Comparison of ENCODE assay signal across 27 cellular contexts in the genomic region with DNA sequence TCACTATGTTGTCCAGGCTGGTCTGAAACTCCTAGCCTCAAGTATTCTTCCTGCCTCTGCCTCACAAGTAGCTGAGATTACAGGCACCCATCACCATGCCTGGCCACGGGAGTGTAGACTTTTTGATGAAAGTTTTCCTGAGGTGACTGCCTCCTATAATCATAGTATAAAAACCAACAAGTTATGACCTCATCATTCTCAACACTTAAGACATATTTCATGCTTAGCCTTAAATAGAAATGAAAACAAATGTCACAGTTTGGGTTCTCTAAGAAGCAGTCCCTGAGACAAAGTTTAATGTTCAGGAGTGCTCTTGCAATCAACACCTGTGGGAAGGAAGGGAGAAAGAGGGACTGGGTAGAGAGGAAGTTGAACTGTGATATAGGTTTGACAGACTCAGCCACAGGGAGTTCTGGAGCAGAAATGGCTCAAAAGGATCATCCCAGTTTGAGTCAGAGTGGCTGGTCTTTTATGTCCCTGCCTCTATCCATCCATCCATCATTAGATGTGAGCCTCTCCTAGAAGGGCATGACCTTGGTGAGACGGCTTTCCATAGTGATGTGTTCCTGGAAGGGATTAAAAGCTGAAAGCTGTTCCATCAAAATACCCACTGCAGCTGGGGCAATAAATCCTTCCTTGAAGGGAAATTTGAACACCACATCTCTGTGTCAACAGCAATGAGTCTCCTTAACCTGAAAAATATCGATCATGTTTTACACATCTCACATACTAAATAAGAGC.
"Had no signal": no experiment of that assay in that cellular context is flagged by ENCODE, and none has a peak within 500 bp of the region (broad histone marks: within the 10 kb centered on the region; RNA-seq: fewer than 3 reads in every experiment).

No MANE protein-coding gene starts in this region.

- H3K9ac ChIP-seq: KMS-11, SK-N-SH had no signal

- ATAC-seq: activated CD8-positive, alpha-beta T cell treated with anti-CD3 and anti-CD28 coated beads, Interleukin-2, amount 10 ng/mL, durations not matched to agents 7 days and 5 days; PC-3; WTC11 had no signal

- H3K4me2 ChIP-seq: KMS-11, SK-N-SH had no signal

- FAIRE-seq: RCC 7860 had no signal

- H3K36me3 ChIP-seq: breast epithelium, MG63, SJCRH30 had no signal

- H3K27me3 ChIP-seq: breast epithelium, MG63, SJCRH30 had no signal

- H3K4me3 ChIP-seq: breast epithelium, MG63, SJCRH30 had no signal

- H3K9me2 ChIP-seq: SK-N-SH had no signal

- DNase-seq: activated CD4-positive, alpha-beta T cell treated with anti-CD3 and anti-CD28 coated beads for 48 hours; activated CD4-positive, alpha-beta T cell treated with anti-CD3 and anti-CD28 coated beads, Interleukin-2, amount 50 U/mL, for 4 hours; activated CD4-positive, CD25-positive, alpha-beta regulatory T cell treated with anti-CD3 and anti-CD28 coated beads, Interleukin-2, amount 50 U/mL, for 72 hours; activated CD8-positive, alpha-beta T cell treated with anti-CD3 and anti-CD28 coated beads, Interleukin-2, amount 10 ng/mL, durations not matched to agents 7 days and 5 days; activated effector memory CD4-positive, alpha-beta T cell treated with Interleukin-2 at 50 U/mL for 16 hours; activated naive CD4-positive, alpha-beta T cell; activated T-cell treated with anti-CD3 and anti-CD28 coated beads, Interleukin-2, amount 50 U/mL, for 24 hours; aorta; central memory CD4-positive, alpha-beta T cell; MG63; MV-4-11; NCI-H1092 treated with DMSO at 0.1 percent for 48 hours; NCI-H1417 treated with DMSO at 0.1 percent for 48 hours; NCI-H1694; NCI-H2029; NCI-H2107; NCI-H2171 treated with DMSO at 0.1 percent for 48 hours; NCI-H345; NCI-H510A; NCI-H526 treated with DMSO at 0.1 percent for 48 hours; PC-3; SJCRH30; SK-N-SH had no signal

- H3K9me3 ChIP-seq: breast epithelium, MG63, SJCRH30, SK-N-SH had no signal

- H3K27ac ChIP-seq: breast epithelium, KMS-11, SJCRH30 had no signal

- H3K4me1 ChIP-seq: breast epithelium, SJCRH30 had no signal
